In the genomic region with DNA sequence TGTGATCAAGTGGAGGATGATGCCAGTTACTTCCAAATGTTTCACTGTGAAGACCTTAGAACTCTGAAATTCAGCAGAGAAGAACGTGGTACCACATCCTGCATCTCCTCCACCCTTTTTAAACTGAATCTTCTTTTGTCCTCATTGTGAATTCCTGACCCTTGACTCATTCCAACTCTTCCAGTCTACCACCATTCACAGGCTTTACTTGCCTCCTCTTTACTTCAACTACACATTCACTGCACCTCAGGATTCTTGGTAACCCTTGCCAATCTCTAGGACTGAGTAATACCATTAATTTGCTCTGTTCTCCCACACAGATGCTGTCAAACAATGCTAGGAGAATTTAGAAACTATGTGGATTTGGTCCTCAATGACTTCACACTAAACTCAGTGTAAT, we compare ENCODE assay signal across 1 cellular context.
TF ChIP-seq lines count a peak whose summit lies in the region.

No MANE protein-coding gene starts in this region.

TF ChIP-seq in A549, 52 proteins besides CTCF, POLR2A, EP300 and RAD21 (continued from another document):
- TF ChIP-seq, protein P1, sequence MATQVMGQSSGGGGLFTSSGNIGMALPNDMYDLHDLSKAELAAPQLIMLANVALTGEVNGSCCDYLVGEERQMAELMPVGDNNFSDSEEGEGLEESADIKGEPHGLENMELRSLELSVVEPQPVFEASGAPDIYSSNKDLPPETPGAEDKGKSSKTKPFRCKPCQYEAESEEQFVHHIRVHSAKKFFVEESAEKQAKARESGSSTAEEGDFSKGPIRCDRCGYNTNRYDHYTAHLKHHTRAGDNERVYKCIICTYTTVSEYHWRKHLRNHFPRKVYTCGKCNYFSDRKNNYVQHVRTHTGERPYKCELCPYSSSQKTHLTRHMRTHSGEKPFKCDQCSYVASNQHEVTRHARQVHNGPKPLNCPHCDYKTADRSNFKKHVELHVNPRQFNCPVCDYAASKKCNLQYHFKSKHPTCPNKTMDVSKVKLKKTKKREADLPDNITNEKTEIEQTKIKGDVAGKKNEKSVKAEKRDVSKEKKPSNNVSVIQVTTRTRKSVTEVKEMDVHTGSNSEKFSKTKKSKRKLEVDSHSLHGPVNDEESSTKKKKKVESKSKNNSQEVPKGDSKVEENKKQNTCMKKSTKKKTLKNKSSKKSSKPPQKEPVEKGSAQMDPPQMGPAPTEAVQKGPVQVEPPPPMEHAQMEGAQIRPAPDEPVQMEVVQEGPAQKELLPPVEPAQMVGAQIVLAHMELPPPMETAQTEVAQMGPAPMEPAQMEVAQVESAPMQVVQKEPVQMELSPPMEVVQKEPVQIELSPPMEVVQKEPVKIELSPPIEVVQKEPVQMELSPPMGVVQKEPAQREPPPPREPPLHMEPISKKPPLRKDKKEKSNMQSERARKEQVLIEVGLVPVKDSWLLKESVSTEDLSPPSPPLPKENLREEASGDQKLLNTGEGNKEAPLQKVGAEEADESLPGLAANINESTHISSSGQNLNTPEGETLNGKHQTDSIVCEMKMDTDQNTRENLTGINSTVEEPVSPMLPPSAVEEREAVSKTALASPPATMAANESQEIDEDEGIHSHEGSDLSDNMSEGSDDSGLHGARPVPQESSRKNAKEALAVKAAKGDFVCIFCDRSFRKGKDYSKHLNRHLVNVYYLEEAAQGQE (IDR thresholded peaks at IDR 0.05) = no peak
TF ChIP-seq in A549: peak in this region for 0.
